Comparison of ENCODE assay signal across 28 cellular contexts in genomic region chr7:42730621-42731020, GRCh38.
"Had no signal": no experiment of that assay in that cellular context is flagged by ENCODE, and none has a peak within 500 bp of the region (broad histone marks: within the 10 kb centered on the region; RNA-seq: fewer than 3 reads in every experiment).

No MANE protein-coding gene starts in this region.

- H3K4me3 Mint-ChIP-seq: stimulated activated effector memory CD8-positive, alpha-beta T cell treated with anti-CD3 and anti-CD28 coated beads, Interleukin-12 subunit alpha, Interleukin-12 subunit beta, amount 100 ng/mL, for 72 hours; stimulated activated memory B cell treated with anti-CD40 and anti-IgM and Interleukin-4, amounts not matched to agents 10 μg/mL and 1 μg/mL and 100 μg/mL, for 72 hours; stimulated activated naive B cell treated with anti-CD40 and anti-IgM and Interleukin-4, amounts not matched to agents 10 μg/mL and 1 μg/mL and 100 μg/mL, for 72 hours; stimulated activated naive CD8-positive, alpha-beta T cell treated with anti-CD3 and anti-CD28 coated beads, Interleukin-15, amount 100 ng/mL, for 72 hours; stimulated activated naive CD8-positive, alpha-beta T cell treated with anti-CD3 and anti-CD28 coated beads, Interleukin-15, Interleukin-2, amounts not matched to agents 100 ng/mL and 50 ng/mL, for 24 hours; type B pancreatic cell had no signal

- H3K4me1 Mint-ChIP-seq: stimulated activated effector memory CD8-positive, alpha-beta T cell treated with anti-CD3 and anti-CD28 coated beads, Interleukin-12 subunit alpha, Interleukin-12 subunit beta, amount 100 ng/mL, for 72 hours; stimulated activated memory B cell treated with anti-CD40 and anti-IgM and Interleukin-4, amounts not matched to agents 10 μg/mL and 1 μg/mL and 100 μg/mL, for 72 hours; stimulated activated naive B cell treated with anti-CD40 and anti-IgM and Interleukin-4, amounts not matched to agents 10 μg/mL and 1 μg/mL and 100 μg/mL, for 72 hours; stimulated activated naive CD8-positive, alpha-beta T cell treated with anti-CD3 and anti-CD28 coated beads, Interleukin-15, amount 100 ng/mL, for 72 hours had no signal

- H3K27ac Mint-ChIP-seq: stimulated activated effector memory CD8-positive, alpha-beta T cell treated with anti-CD3 and anti-CD28 coated beads, Interleukin-12 subunit alpha, Interleukin-12 subunit beta, amount 100 ng/mL, for 72 hours; stimulated activated memory B cell treated with anti-CD40 and anti-IgM and Interleukin-4, amounts not matched to agents 10 μg/mL and 1 μg/mL and 100 μg/mL, for 72 hours; stimulated activated naive B cell treated with anti-CD40 and anti-IgM and Interleukin-4, amounts not matched to agents 10 μg/mL and 1 μg/mL and 100 μg/mL, for 72 hours; stimulated activated naive CD8-positive, alpha-beta T cell treated with anti-CD3 and anti-CD28 coated beads, Interleukin-15, amount 100 ng/mL, for 72 hours; stimulated activated naive CD8-positive, alpha-beta T cell treated with anti-CD3 and anti-CD28 coated beads, Interleukin-15, Interleukin-2, amounts not matched to agents 100 ng/mL and 50 ng/mL, for 24 hours; type B pancreatic cell had no signal

- H3K9me3 ChIP-seq: stomach, suprapubic skin, testis, thoracic aorta, thyroid gland, tibial artery, tibial nerve, transverse colon, upper lobe of left lung, upper lobe of right lung, vagina had no signal

- H3K27me3 ChIP-seq: stomach, suprapubic skin, testis, thyroid gland, tibial artery, tibial nerve, transverse colon, upper lobe of left lung, upper lobe of right lung, vagina had no signal

- H3K36me3 Mint-ChIP-seq: stimulated activated effector memory CD8-positive, alpha-beta T cell treated with anti-CD3 and anti-CD28 coated beads, Interleukin-12 subunit alpha, Interleukin-12 subunit beta, amount 100 ng/mL, for 72 hours; stimulated activated memory B cell treated with anti-CD40 and anti-IgM and Interleukin-4, amounts not matched to agents 10 μg/mL and 1 μg/mL and 100 μg/mL, for 72 hours; stimulated activated naive B cell treated with anti-CD40 and anti-IgM and Interleukin-4, amounts not matched to agents 10 μg/mL and 1 μg/mL and 100 μg/mL, for 72 hours; type B pancreatic cell had no signal

- H3K27ac ChIP-seq: stomach, suprapubic skin, testis, thoracic aorta, thyroid gland, tibial nerve, transverse colon, upper lobe of left lung, upper lobe of right lung, vagina had no signal

- H3K27me3 Mint-ChIP-seq: stimulated activated memory B cell treated with anti-CD40 and anti-IgM and Interleukin-4, amounts not matched to agents 10 μg/mL and 1 μg/mL and 100 μg/mL, for 72 hours; stimulated activated naive B cell treated with anti-CD40 and anti-IgM and Interleukin-4, amounts not matched to agents 10 μg/mL and 1 μg/mL and 100 μg/mL, for 72 hours; type B pancreatic cell had no signal

- H3K9me3 Mint-ChIP-seq: stimulated activated memory B cell treated with anti-CD40 and anti-IgM and Interleukin-4, amounts not matched to agents 10 μg/mL and 1 μg/mL and 100 μg/mL, for 72 hours; stimulated activated naive CD8-positive, alpha-beta T cell treated with anti-CD3 and anti-CD28 coated beads, Interleukin-15, Interleukin-2, amounts not matched to agents 100 ng/mL and 50 ng/mL, for 24 hours; type B pancreatic cell had no signal

- H3K4me1 ChIP-seq: stomach, suprapubic skin, testis, thyroid gland, tibial nerve, transverse colon, upper lobe of left lung, upper lobe of right lung, vagina had no signal

- H3K4me3 ChIP-seq: stomach, suprapubic skin, testis, thoracic aorta, thyroid gland, tibial artery, tibial nerve, transverse colon, upper lobe of left lung, upper lobe of right lung, vagina had no signal

- DNase-seq: stimulated activated CD4-positive, alpha-beta T cell treated with anti-CD3 and anti-CD28 coated beads, Interleukin-2, amount 100 ng/mL, for 24 hours; stimulated activated CD4-positive, alpha-beta T cell treated with anti-CD3 and anti-CD28 coated beads, Interleukin-2, amount 100 ng/mL, for 48 hours; stimulated activated CD4-positive, alpha-beta T cell treated with anti-CD3 and anti-CD28 coated beads, Interleukin-4, amount 100 ng/mL, for 1 hour; stimulated activated CD4-positive, alpha-beta T cell treated with anti-CD3 and anti-CD28 coated beads, Interleukin-4, amount 100 ng/mL, for 24 hours; stimulated activated CD4-positive, alpha-beta T cell treated with anti-CD3 and anti-CD28 coated beads, Interleukin-4, amount 100 ng/mL, for 4 hours; stimulated activated CD8-positive, alpha-beta memory T cell treated with anti-CD3 and anti-CD28 coated beads, Interleukin-4, amount 100 ng/mL, for 48 hours; stimulated activated naive B cell treated with anti-CD40 and anti-IgM and Interleukin-4, amounts not matched to agents 10 μg/mL and 1 μg/mL and 100 μg/mL, for 72 hours; stimulated activated naive CD4-positive, alpha-beta T cell; stimulated activated naive CD4-positive, alpha-beta T cell treated with Interleukin-2 at 50 U/mL for 16 hours; stimulated activated naive CD8-positive, alpha-beta T cell treated with anti-CD3 and anti-CD28 coated beads, Interleukin-15, amount 100 ng/mL, for 72 hours; stimulated activated naive CD8-positive, alpha-beta T cell treated with anti-CD3 and anti-CD28 coated beads, Interleukin-15, Interleukin-2, amounts not matched to agents 100 U/mL and 50 U/mL, for 24 hours; stomach; substantia nigra; testis; tibial artery; transverse colon; trophoblast cell; upper lobe of left lung; upper lobe of right lung had no signal

- H3K36me3 ChIP-seq: stomach, suprapubic skin, thoracic aorta, thyroid gland, tibial artery, tibial nerve, transverse colon, upper lobe of left lung, upper lobe of right lung, vagina had no signal
